In the genomic region with DNA sequence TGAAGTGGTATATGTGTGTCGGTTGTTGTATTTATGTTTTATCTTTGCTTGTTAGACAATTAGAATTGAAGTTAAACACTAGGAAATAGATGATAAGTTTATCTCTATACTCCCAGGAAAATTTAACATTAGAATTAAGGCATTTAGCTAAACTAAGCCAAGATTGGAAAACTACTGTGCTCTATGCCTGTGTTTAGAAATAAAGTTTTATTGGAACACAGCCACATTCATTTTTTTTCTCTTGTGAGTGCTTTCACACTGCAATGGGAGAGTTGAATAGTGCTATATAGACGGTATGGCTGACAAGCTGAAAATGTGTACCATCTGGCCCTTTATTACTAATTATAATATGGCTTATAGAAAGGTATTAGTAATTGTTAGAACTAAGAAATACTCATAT, we compare ENCODE assay signal across 1 cellular context.
TF ChIP-seq lines count a peak whose summit lies in the region.

No MANE protein-coding gene starts in this region.

TF ChIP-seq in GM12878, 131 proteins besides CTCF, POLR2A, EP300 and RAD21 (continued from another document):
- TF ChIP-seq, protein P1, sequence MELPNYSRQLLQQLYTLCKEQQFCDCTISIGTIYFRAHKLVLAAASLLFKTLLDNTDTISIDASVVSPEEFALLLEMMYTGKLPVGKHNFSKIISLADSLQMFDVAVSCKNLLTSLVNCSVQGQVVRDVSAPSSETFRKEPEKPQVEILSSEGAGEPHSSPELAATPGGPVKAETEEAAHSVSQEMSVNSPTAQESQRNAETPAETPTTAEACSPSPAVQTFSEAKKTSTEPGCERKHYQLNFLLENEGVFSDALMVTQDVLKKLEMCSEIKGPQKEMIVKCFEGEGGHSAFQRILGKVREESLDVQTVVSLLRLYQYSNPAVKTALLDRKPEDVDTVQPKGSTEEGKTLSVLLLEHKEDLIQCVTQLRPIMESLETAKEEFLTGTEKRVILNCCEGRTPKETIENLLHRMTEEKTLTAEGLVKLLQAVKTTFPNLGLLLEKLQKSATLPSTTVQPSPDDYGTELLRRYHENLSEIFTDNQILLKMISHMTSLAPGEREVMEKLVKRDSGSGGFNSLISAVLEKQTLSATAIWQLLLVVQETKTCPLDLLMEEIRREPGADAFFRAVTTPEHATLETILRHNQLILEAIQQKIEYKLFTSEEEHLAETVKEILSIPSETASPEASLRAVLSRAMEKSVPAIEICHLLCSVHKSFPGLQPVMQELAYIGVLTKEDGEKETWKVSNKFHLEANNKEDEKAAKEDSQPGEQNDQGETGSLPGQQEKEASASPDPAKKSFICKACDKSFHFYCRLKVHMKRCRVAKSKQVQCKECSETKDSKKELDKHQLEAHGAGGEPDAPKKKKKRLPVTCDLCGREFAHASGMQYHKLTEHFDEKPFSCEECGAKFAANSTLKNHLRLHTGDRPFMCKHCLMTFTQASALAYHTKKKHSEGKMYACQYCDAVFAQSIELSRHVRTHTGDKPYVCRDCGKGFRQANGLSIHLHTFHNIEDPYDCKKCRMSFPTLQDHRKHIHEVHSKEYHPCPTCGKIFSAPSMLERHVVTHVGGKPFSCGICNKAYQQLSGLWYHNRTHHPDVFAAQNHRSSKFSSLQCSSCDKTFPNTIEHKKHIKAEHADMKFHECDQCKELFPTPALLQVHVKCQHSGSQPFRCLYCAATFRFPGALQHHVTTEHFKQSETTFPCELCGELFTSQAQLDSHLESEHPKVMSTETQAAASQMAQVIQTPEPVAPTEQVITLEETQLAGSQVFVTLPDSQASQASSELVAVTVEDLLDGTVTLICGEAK (IDR thresholded peaks at IDR 0.05; ENCODE audit: borderline replicate concordance) = peak; percentile 31; the same call in 1 of the 2 replicates
- TF ChIP-seq CBX5 (IDR thresholded peaks at IDR 0.05; ENCODE audit: low read depth) (no peak), ZNF274 (IDR thresholded peaks at IDR 0.05; ENCODE audit: insufficient read depth, insufficient read length) (no peak), MXI1 (IDR thresholded peaks at IDR 0.05; ENCODE audit: low read depth, low read length) (no peak), STAT1 (conservative IDR thresholded peaks at IDR 0.05) (no peak), BMI1 (IDR thresholded peaks at IDR 0.05; ENCODE audit: borderline replicate concordance) (no peak), RCOR1 (conservative IDR thresholded peaks at IDR 0.05; ENCODE audit: low read depth, low read length) (no peak)
TF ChIP-seq in GM12878: peak in this region for 1.
